8 cellular contexts compared by ENCODE assay signal in the genomic region with DNA sequence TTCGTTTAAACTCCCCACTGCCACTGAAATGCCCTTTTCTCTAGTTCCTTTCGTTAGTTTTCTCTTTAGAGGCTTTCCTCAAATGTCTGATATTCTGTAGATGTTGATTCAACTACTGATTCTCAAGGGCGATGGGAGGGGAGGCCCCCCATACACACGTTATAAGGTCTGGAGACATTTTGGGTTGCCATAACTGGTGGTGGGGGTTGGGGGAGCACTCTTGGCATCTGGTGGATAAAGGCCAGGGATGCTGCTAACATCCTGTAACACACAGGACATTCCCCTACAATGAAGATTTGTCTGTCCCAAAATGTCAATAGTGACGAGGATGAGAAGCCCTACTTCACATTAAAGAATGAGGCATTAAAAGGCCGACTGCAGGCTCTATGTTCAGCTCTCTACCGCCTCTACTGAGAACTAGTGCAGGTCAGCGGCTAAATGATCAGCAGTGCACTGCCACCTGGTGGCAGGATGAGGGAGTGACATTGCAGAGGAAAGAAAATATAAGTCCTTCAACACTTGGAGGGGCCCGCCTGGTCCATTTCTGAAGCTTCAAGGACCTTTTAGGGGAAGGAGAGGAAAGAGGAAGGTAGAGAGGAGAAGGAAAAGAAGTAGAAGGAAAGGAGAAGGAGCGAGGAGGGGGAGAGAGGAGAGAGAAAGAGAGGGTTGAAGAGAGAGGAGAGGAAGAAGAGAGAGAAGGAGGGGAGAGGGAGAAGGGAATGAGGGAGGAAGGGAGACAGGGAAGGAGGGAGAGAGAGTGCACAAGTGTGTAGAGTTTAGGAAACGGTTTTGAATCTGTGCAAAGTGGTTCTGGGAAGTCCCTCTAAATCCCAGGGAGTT. TPM values are rescaled to one million over a fixed set of nuclear protein-coding genes. Genes with fewer than 3 reads are reported as not detected.
DNase-seq lines count a peak whose midpoint lies in the region; ATAC-seq, FAIRE-seq and TF ChIP-seq lines count a peak whose summit lies in the region.

No MANE protein-coding gene starts in this region.

- H3K4me1 ChIP-seq in colonic mucosa (no peaks in the 10 kb centered on the region), HepG2 (ENCODE audit: insufficient read depth, low read length) (peaks cover 17% of the 10 kb centered on the region)

- H3K79me2 ChIP-seq in HepG2 (ENCODE audit: insufficient read depth, low read length): no peaks in the 10 kb centered on the region

- no peak overlapping the region for H3K4me2 ChIP-seq in HepG2 (ENCODE audit: low read depth, low read length)

- no peak overlapping the region for H2AFZ ChIP-seq in HepG2 (ENCODE audit: low read length)

- peak; percentile 95 for TF ChIP-seq RAD21 in HepG2 (CRISPR knock-in tag; IDR thresholded peaks at IDR 0.05)

- POLR2A ChIA-PET in activated CD4-positive, alpha-beta T cell treated with anti-CD3 and anti-CD28 coated beads for 36 hours (lab: Charles Lee): no interaction called here
- POLR2A ChIA-PET in HepG2 (lab: Yijun Ruan, JAX): interaction anchor here (0.7 to 1.2 kb wide), 3 partner anchors 103 to 190 kb away, joined by 3 to 7 read pairs (median 3); partner anchors contain the start of gene RWDD3

- TF ChIP-seq CTCF in C4-2B (conservative IDR thresholded peaks at IDR 0.05) (peak; percentile 98), colonic mucosa (IDR thresholded peaks at IDR 0.05) (peak; percentile 97), HepG2 (CRISPR knock-in tag; IDR thresholded peaks at IDR 0.05) (peak; percentile 95)

- H3K4me3 ChIP-seq in colonic mucosa (no peak overlapping the region), HepG2 (replicated peaks in 1 of 3; ENCODE audit: insufficient read depth in 1 of 3, low read depth in 2 of 3, low read length in 3 of 3) (no peak overlapping the region)

- H3K4me1 Mint-ChIP-seq in activated CD4-positive, alpha-beta T cell treated with anti-CD3 and anti-CD28 coated beads for 36 hours: no peaks in the 10 kb centered on the region

- H3K27ac ChIP-seq in C4-2B: no peak overlapping the region
- peak overlapping the region; percentile 16 for H3K27ac ChIP-seq in colonic mucosa
- H3K27ac ChIP-seq in HepG2 (ENCODE audit: extremely low read length, insufficient read depth, low read length): no peak overlapping the region

- H3K36me3 Mint-ChIP-seq in activated CD4-positive, alpha-beta T cell treated with anti-CD3 and anti-CD28 coated beads for 36 hours (ENCODE audit: low read depth): no peaks in the 10 kb centered on the region

- H3K36me3 ChIP-seq in colonic mucosa (no peaks in the 10 kb centered on the region), HepG2 (replicated peaks in 1 of 2; ENCODE audit: control insufficient read depth in 1 of 2, insufficient read depth in 2 of 2, low read length in 2 of 2) (no peaks in the 10 kb centered on the region)

- intact Hi-C loops in activated CD4-positive, alpha-beta T cell treated with anti-CD3 and anti-CD28 coated beads for 36 hours (cut with DNase I, micrococcal nuclease): loop anchor here (1.0 to 10.0 kb wide), 2 partner anchors 189 to 559 kb away; no protein-coding TSS in a partner anchor
- intact Hi-C loops in colonic mucosa (cut with DNase I): loop anchor here (2.0 kb wide), 1 partner anchor 189 kb away; no protein-coding TSS in a partner anchor
- intact Hi-C loops in HepG2 (cut with micrococcal nuclease; ENCODE audit: unreplicated experiment): loop anchor here (1.0 to 5.0 kb wide), 6 partner anchors 81 to 236 kb away; partner anchors contain the start of genes CNN3 and RWDD3

- H3K27me3 ChIP-seq in colonic mucosa (no peaks in the 10 kb centered on the region), HepG2 (ENCODE audit: control insufficient read depth in 1 of 2, insufficient read depth in 2 of 2, low read length in 2 of 2) (no peaks in the 10 kb centered on the region)

- no peaks in the 10 kb centered on the region for H3K9me3 Mint-ChIP-seq in activated CD4-positive, alpha-beta T cell treated with anti-CD3 and anti-CD28 coated beads for 36 hours (ENCODE audit: low read depth)

- H3K9ac ChIP-seq in colonic mucosa (ENCODE audit: low read depth in 2 of 2, low read length in 2 of 2) (no peak overlapping the region), HepG2 (ENCODE audit: insufficient read depth, low read depth, low read length) (no peak overlapping the region)

- TF ChIP-seq EP300 in HepG2 (IDR thresholded peaks at IDR 0.05; ENCODE audit: low read depth in 2 of 2, low read length in 2 of 2) (no peak), HepG2 (CRISPR knock-in tag; IDR thresholded peaks at IDR 0.05; ENCODE audit: borderline replicate concordance) (no peak)

- no peaks in the 10 kb centered on the region for H3K27me3 Mint-ChIP-seq in activated CD4-positive, alpha-beta T cell treated with anti-CD3 and anti-CD28 coated beads for 36 hours

- H4K20me1 ChIP-seq in HepG2 (ENCODE audit: insufficient read depth, low read length): no peaks in the 10 kb centered on the region

- H3K27ac Mint-ChIP-seq in activated CD4-positive, alpha-beta T cell treated with anti-CD3 and anti-CD28 coated beads for 36 hours: no peak overlapping the region

- no TSS peak for BruUV-seq in HepG2 (replicated peaks; lab: Mats Ljungman, UMichigan)

- in situ Hi-C loops in HepG2 (cut with HindIII; ENCODE audit: extremely low pct_ligation_motif_present, low pct_unique_long_range_greater_than_20kb): loop anchor here (5.0 to 25.0 kb wide), 3 partner anchors 121 to 506 kb away; partner anchors contain the start of gene F3

- FAIRE-seq in HepG2 (lab: Jason Lieb, UNC): peak; percentile 56

- peak; percentile 27 for DNase-seq in NCI-H510A (lab: John Stamatoyannopoulos, UW)
- peak; percentile 86 for DNase-seq in activated CD4-positive, alpha-beta T cell treated with anti-CD3 and anti-CD28 coated beads for 36 hours
- DNase-seq in colonic mucosa: peak; percentile 86
- DNase-seq in HepG2 (ENCODE audit: low spot score): peak; percentile 77
- DNase-seq in stimulated activated CD4-positive, alpha-beta T cell treated with anti-CD3 and anti-CD28 coated beads, Interleukin-4, amount 100 ng/mL, for 24 hours: peak; percentile 79

- CTCF ChIA-PET in activated CD4-positive, alpha-beta T cell treated with anti-CD3 and anti-CD28 coated beads for 36 hours (lab: Charles Lee): interaction anchor here (0.6 to 2.9 kb wide), 24 partner anchors 10 to 1022 kb away, joined by 3 to 124 read pairs (median 4); no protein-coding TSS in a partner anchor
- CTCF ChIA-PET in HepG2 (lab: Yijun Ruan, JAX; ENCODE audit: low intra/inter-chr PET ratio, low total read pairs): interaction anchor here (0.9 to 5.2 kb wide), 5 partner anchors 46 to 235 kb away, joined by 3 to 120 read pairs (median 4); partner anchors contain the start of gene CNN3

- H3K9me3 ChIP-seq in colonic mucosa (no peaks in the 10 kb centered on the region), HepG2 (ENCODE audit: low read length) (no peaks in the 10 kb centered on the region)

- TF ChIP-seq POLR2A in HepG2 (IDR thresholded peaks at IDR 0.05; ENCODE audit: insufficient read depth in 1 of 2, low read depth in 2 of 2, low read length in 2 of 2): no peak

- ATAC-seq in GM19328 (IDR thresholded peaks at IDR 0.05; ENCODE audit: unreplicated experiment): peak; percentile 70
- ATAC-seq in HG03442 (IDR thresholded peaks at IDR 0.05; ENCODE audit: unreplicated experiment): peak; percentile 92
- peak; percentile 95 for ATAC-seq in activated CD4-positive, alpha-beta T cell treated with anti-CD3 and anti-CD28 coated beads for 36 hours
- peak; percentile 91 for ATAC-seq in HepG2

- 37% methylated on average over 11 of the region's 11 CpGs for WGBS in HepG2 (ENCODE audit: low lambda C conversion rate)

- H3K4me3 Mint-ChIP-seq in activated CD4-positive, alpha-beta T cell treated with anti-CD3 and anti-CD28 coated beads for 36 hours: no peak overlapping the region

TF ChIP-seq in HepG2, 621 proteins besides CTCF, POLR2A, EP300 and RAD21 (continues in another document):
- no peak for TF ChIP-seq ZBTB46 (CRISPR knock-in tag; IDR thresholded peaks at IDR 0.05; ENCODE audit: borderline replicate concordance)
- TF ChIP-seq ZNF550 (CRISPR knock-in tag; IDR thresholded peaks at IDR 0.05; ENCODE audit: borderline replicate concordance): no peak

RNA-seq across cellular contexts. Expression of gene ALG14, which starts 29.4 kb away (rescaled TPM):
- 1 to 10 TPM; 5.3 to 7.3 TPM for total RNA-seq in activated CD4-positive, alpha-beta T cell treated with anti-CD3 and anti-CD28 coated beads for 36 hours
- total RNA-seq in colonic mucosa: 10 to 100 TPM; 11.4 to 19.4 TPM
- total RNA-seq in HepG2 (2016; rRNA removed; fragmentation: Illumina TruSeq; extraction: Trizol): 6.1 and 12.7 TPM in 2 replicates
- total RNA-seq in HepG2 (2016; cell fraction: cytosol; rRNA removed; fragmentation: Illumina TruSeq; extraction: Trizol; ENCODE audit: low read depth): 2.6 and 6.2 TPM in 2 replicates
- total RNA-seq in HepG2 (2016; cell fraction: insoluble cytoplasmic fraction; rRNA removed; fragmentation: Illumina TruSeq; extraction: Trizol): 7.8 and 11.4 TPM in 2 replicates
- 4.5 and 4.8 TPM in 2 replicates for total RNA-seq in HepG2 (2016; cell fraction: membrane; rRNA removed; fragmentation: Illumina TruSeq; extraction: Trizol)
- 5.6 and 13.0 TPM in 2 replicates for total RNA-seq in HepG2 (2016; cell fraction: nucleus; rRNA removed; fragmentation: Illumina TruSeq; extraction: Trizol)
- polyA plus RNA-seq in HepG2 (2011; rRNA removed): 4.5 and 5.5 TPM in 2 replicates
- 1.9 and 2.6 TPM in 2 replicates for polyA plus RNA-seq in HepG2 (2011; cell fraction: cytosol; rRNA removed)
- 1.2 and 2.2 TPM in 2 replicates for polyA plus RNA-seq in HepG2 (2011; cell fraction: nucleus; rRNA removed)
- polyA plus RNA-seq in HepG2 (2012): 3.5 and 6.1 TPM in 2 replicates
- polyA plus RNA-seq in HepG2 (2016; cell fraction: cytosol; fragmentation: Illumina TruSeq; extraction: Trizol; ENCODE audit: low read depth): 3.2 and 3.5 TPM in 2 replicates
- polyA plus RNA-seq in HepG2 (2016; cell fraction: insoluble cytoplasmic fraction; fragmentation: Illumina TruSeq; extraction: Trizol; ENCODE audit: low read depth): 7.9 and 10.9 TPM in 2 replicates
- polyA plus RNA-seq in HepG2 (2016; cell fraction: membrane; fragmentation: Illumina TruSeq; extraction: Trizol; ENCODE audit: low read depth): 4.2 and 7.1 TPM in 2 replicates
- polyA plus RNA-seq in HepG2 (2016; cell fraction: nucleus; fragmentation: Illumina TruSeq; extraction: Trizol; ENCODE audit: insufficient read depth, low read depth): 10.4 and 11.9 TPM in 2 replicates
- polyA minus RNA-seq in HepG2 (2011; rRNA and poly(A)+ RNA removed; ENCODE audit: low replicate concordance): 13.9 and 20.9 TPM in 2 replicates
- polyA minus RNA-seq in HepG2 (2011; cell fraction: cytosol; rRNA and poly(A)+ RNA removed): 0.62 and 3.3 TPM in 2 replicates
- polyA minus RNA-seq in HepG2 (2011; cell fraction: nucleus; rRNA and poly(A)+ RNA removed): 4.2 and 5.0 TPM in 2 replicates

Comparison
In these comparisons a context has a peak if more than half of its experiments do, and no peak if none do; other contexts are left out.
1. DNase-seq: peak in every context shown above with its lines; median percentile 86 in activated CD4-positive, alpha-beta T cell treated with anti-CD3 and anti-CD28 coated beads for 36 hours; 86 in colonic mucosa; 79 in stimulated activated CD4-positive, alpha-beta T cell treated with anti-CD3 and anti-CD28 coated beads, Interleukin-4, amount 100 ng/mL, for 24 hours; 77 in HepG2; 27 in NCI-H510A.